In genomic region chr1:22848374-22848773, GRCh38 we compare ENCODE assay signal across 18 cellular contexts.
"Had no signal": no experiment of that assay in that cellular context is flagged by ENCODE, and none has a peak within 500 bp of the region (broad histone marks: within the 10 kb centered on the region; RNA-seq: fewer than 3 reads in every experiment).

No MANE protein-coding gene starts in this region.

- H3K36me3 Mint-ChIP-seq: activated naive CD4-positive, alpha-beta T cell treated with anti-CD3 and anti-CD28 coated beads, Interleukin-2, amount 50 U/mL, for 24 hours; naive thymus-derived CD4-positive, alpha-beta T cell had no signal

- DNase-seq: activated CD4-positive, alpha-beta T cell treated with anti-CD3 and anti-CD28 coated beads for 1 hour; activated CD4-positive, alpha-beta T cell treated with anti-CD3 and anti-CD28 coated beads, Interleukin-2, amount 50 U/mL, for 4 hours; activated gamma-delta T cell; cortex of kidney; effector CD4-positive, alpha-beta T cell; gastrocnemius medialis; head of caudate nucleus; kidney glomerular epithelial cell; left ventricle myocardium inferior; naive thymus-derived CD4-positive, alpha-beta T cell; ovary; right lobe of liver; small intestine; stimulated activated CD4-positive, alpha-beta T cell treated with anti-CD3 and anti-CD28 coated beads, Interleukin-15, amount 100 ng/mL, for 24 hours; stimulated activated CD4-positive, alpha-beta T cell treated with anti-CD3 and anti-CD28 coated beads, Interleukin-2, amount 100 ng/mL, for 48 hours; stimulated activated naive CD8-positive, alpha-beta T cell treated with anti-CD3 and anti-CD28 coated beads, Interleukin-15, amount 100 ng/mL, for 72 hours; upper lobe of left lung had no signal

- H3K4me3 Mint-ChIP-seq: activated naive CD4-positive, alpha-beta T cell treated with anti-CD3 and anti-CD28 coated beads, Interleukin-2, amount 50 U/mL, for 24 hours; naive thymus-derived CD4-positive, alpha-beta T cell; stimulated activated naive CD8-positive, alpha-beta T cell treated with anti-CD3 and anti-CD28 coated beads, Interleukin-15, amount 100 ng/mL, for 72 hours had no signal

- H3K9me3 Mint-ChIP-seq: activated naive CD4-positive, alpha-beta T cell treated with anti-CD3 and anti-CD28 coated beads, Interleukin-2, amount 50 U/mL, for 24 hours; naive thymus-derived CD4-positive, alpha-beta T cell; stimulated activated naive CD8-positive, alpha-beta T cell treated with anti-CD3 and anti-CD28 coated beads, Interleukin-15, amount 100 ng/mL, for 72 hours had no signal

- H3K27ac Mint-ChIP-seq: activated naive CD4-positive, alpha-beta T cell treated with anti-CD3 and anti-CD28 coated beads, Interleukin-2, amount 50 U/mL, for 24 hours; naive thymus-derived CD4-positive, alpha-beta T cell; stimulated activated naive CD8-positive, alpha-beta T cell treated with anti-CD3 and anti-CD28 coated beads, Interleukin-15, amount 100 ng/mL, for 72 hours had no signal

- FAIRE-seq: small intestine had no signal

- H3K4me1 Mint-ChIP-seq: activated naive CD4-positive, alpha-beta T cell treated with anti-CD3 and anti-CD28 coated beads, Interleukin-2, amount 50 U/mL, for 24 hours; stimulated activated naive CD8-positive, alpha-beta T cell treated with anti-CD3 and anti-CD28 coated beads, Interleukin-15, amount 100 ng/mL, for 72 hours had no signal
